Comparison of ENCODE assay signal across 7 cellular contexts in the genomic region with DNA sequence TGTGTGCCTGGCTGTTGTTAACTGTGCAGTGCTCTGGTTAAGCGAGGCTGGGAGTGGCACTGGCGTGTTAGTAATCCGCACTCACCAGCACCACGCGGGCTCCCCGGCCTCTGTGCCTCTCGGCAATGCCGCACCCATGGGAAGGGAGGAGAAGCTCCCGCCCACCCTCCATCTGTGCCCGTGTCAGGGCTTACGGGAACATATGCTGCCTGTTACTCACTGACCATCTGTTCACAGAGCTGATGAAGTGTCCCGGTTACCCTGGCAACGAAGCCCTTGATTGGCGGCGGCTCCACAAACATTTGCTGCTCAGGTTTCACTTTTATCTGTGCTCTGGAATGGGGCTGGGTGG.
A peak's percentile ranks its signal among the peaks of the same experiment; 100 is the strongest.
DNase-seq lines count a peak whose midpoint lies in the region; ATAC-seq, FAIRE-seq and TF ChIP-seq lines count a peak whose summit lies in the region.

No MANE protein-coding gene starts in this region.

- peak; percentile 88 for ATAC-seq in HG02588 (IDR thresholded peaks at IDR 0.05; ENCODE audit: unreplicated experiment)
- peak; percentile 98 for ATAC-seq in SK-N-SH treated with all-trans-retinoic acid at 6 μM for 48 hours

- intact Hi-C loops in lower leg skin (cut with DNase I; ENCODE audit: low total_unique reads), result no loop called here

- no peak overlapping the region for H3K4me3 ChIP-seq in lower leg skin (ENCODE audit: low read depth, poor library complexity, severe bottlenecking)

- WGBS in lower leg skin, 2 donors, result 0 to 2% methylated on average over 4 to 15 of the region's 15 CpGs

- no peak for TF ChIP-seq POLR2A in lower leg skin (IDR thresholded peaks at IDR 0.05)

- TF ChIP-seq CTCF in lower leg skin (IDR thresholded peaks at IDR 0.05), result no peak

- FAIRE-seq in GM18507 (lab: Jason Lieb, UNC), result peak; percentile 72

- peak; percentile 48 for DNase-seq in GM18507 (ENCODE audit: extremely low spot score, insufficient read length, low read depth)
- peak; percentile 25 for DNase-seq in NCI-H1048 (lab: John Stamatoyannopoulos, UW)
- DNase-seq in dermis blood vessel endothelial cell, result peak; percentile 96
- DNase-seq in lower leg skin (ENCODE audit: low spot score in 2 of 2), result peak; percentile 82 to 93
- peak; percentile 18 to 54 (median 29) for DNase-seq in stimulated activated CD4-positive, alpha-beta T cell treated with anti-CD3 and anti-CD28 coated beads, TNF-alpha, amount 100 ng/mL, for 48 hours (ENCODE audit: low read depth in 3 of 3)

TF ChIP-seq in SK-N-SH treated with all-trans-retinoic acid at 6 μM for 48 hours, 23 proteins besides CTCF, POLR2A, EP300 and RAD21:
- no peak for TF ChIP-seq ZNF565 (CRISPR knock-in tag; conservative IDR thresholded peaks at IDR 0.05; ENCODE audit: low read depth)
- TF ChIP-seq CSDC2 (CRISPR knock-in tag; IDR thresholded peaks at IDR 0.05), result no peak
- TF ChIP-seq ZC3H10 (CRISPR knock-in tag; IDR thresholded peaks at IDR 0.05), result no peak
- TF ChIP-seq TCF4 (CRISPR knock-in tag; IDR thresholded peaks at IDR 0.05; ENCODE audit: borderline replicate concordance), result peak; percentile 67; the same call in 1 of the 2 replicates
- TF ChIP-seq PPARA (CRISPR knock-in tag; IDR thresholded peaks at IDR 0.05; ENCODE audit: borderline replicate concordance), result no peak
- no peak for TF ChIP-seq ZNF70 (CRISPR knock-in tag; IDR thresholded peaks at IDR 0.05)
- TF ChIP-seq ARNTL (CRISPR knock-in tag; IDR thresholded peaks at IDR 0.05; ENCODE audit: borderline replicate concordance, low read depth), result no peak
- TF ChIP-seq TSHZ2 (CRISPR knock-in tag; IDR thresholded peaks at IDR 0.05), result peak; percentile 47; the same call in 1 of the 2 replicates
- no peak for TF ChIP-seq SNAI2 (CRISPR knock-in tag; IDR thresholded peaks at IDR 0.05)
- no peak for TF ChIP-seq ZNF8 (CRISPR knock-in tag; IDR thresholded peaks at IDR 0.05)
- TF ChIP-seq BACH2 (CRISPR knock-in tag; IDR thresholded peaks at IDR 0.05; ENCODE audit: borderline replicate concordance), result no peak
- TF ChIP-seq TOX (CRISPR knock-in tag; IDR thresholded peaks at IDR 0.05; ENCODE audit: borderline replicate concordance), result no peak

Comparison
In these comparisons a context has a peak if more than half of its experiments do, and no peak if none do; other contexts are left out.
1. DNase-seq: peak in every context shown above with its lines; median percentile 96 in dermis blood vessel endothelial cell; 88 in lower leg skin; 48 in GM18507; 29 in stimulated activated CD4-positive, alpha-beta T cell treated with anti-CD3 and anti-CD28 coated beads, TNF-alpha, amount 100 ng/mL, for 48 hours; 25 in NCI-H1048.